ENCODE assay signal across 23 cellular contexts in genomic region chr20:14478126-14478525, GRCh38.
DNase-seq lines count a peak whose midpoint lies in the region; FAIRE-seq and TF ChIP-seq lines count a peak whose summit lies in the region.
"Had no signal": no experiment of that assay in that cellular context is flagged by ENCODE, and none has a peak within 500 bp of the region (broad histone marks: within the 10 kb centered on the region; RNA-seq: fewer than 3 reads in every experiment).

No MANE protein-coding gene starts in this region.

- in situ Hi-C loops in mammary epithelial cell (cut with MboI; ENCODE audit: low sequenced_read_pairs in 2 of 2), result no loop called here

- H3K4me3 ChIP-seq in mammary epithelial cell (replicated peaks in 1 of 3; ENCODE audit: insufficient read depth in 1 of 3, low read depth in 2 of 3, low read length in 3 of 3) (no peak overlapping the region), adipocyte (ENCODE audit: low read length) (no peak overlapping the region), mesenchymal stem cell (ENCODE audit: insufficient read depth in 1 of 2, low read depth in 1 of 2, low read length in 2 of 2) (no peak overlapping the region), thyroid gland (replicated peaks in 1 of 3) (no peak overlapping the region)
- H3K4me3 ChIP-seq: BLaER1 had no signal

- H3K4me2 ChIP-seq in mammary epithelial cell (ENCODE audit: insufficient read depth, low read depth, low read length) (no peak overlapping the region), mesenchymal stem cell (ENCODE audit: low read length, poor library complexity, severe bottlenecking) (no peak overlapping the region)
- H3K4me2 ChIP-seq: BLaER1, KMS-11 had no signal

- H3K79me1 ChIP-seq in mesenchymal stem cell (replicated peaks; ENCODE audit: low read length, poor library complexity, severe bottlenecking), result no peaks in the 10 kb centered on the region

- H3K14ac ChIP-seq in mesenchymal stem cell (ENCODE audit: low read length in 2 of 2), result no peak overlapping the region

- peaks cover 6% of the 10 kb centered on the region for H3K36me3 Mint-ChIP-seq in MCF 10A (ENCODE audit: insufficient read depth, unreplicated experiment)
- H3K36me3 Mint-ChIP-seq: CD4-positive, CD25-positive, alpha-beta regulatory T cell; IgD-negative memory B cell had no signal

- no peaks in the 10 kb centered on the region for H4K20me1 ChIP-seq in mammary epithelial cell (ENCODE audit: insufficient read depth, low read length)
- H4K20me1 ChIP-seq: BLaER1 had no signal

- no peak overlapping the region for H3K4me3 Mint-ChIP-seq in MCF 10A (ENCODE audit: unreplicated experiment)
- H3K4me3 Mint-ChIP-seq: CD4-positive, CD25-positive, alpha-beta regulatory T cell; H9; IgD-negative memory B cell had no signal

- no peak overlapping the region for H2AFZ ChIP-seq in mammary epithelial cell (ENCODE audit: low read depth, low read length)
- H2AFZ ChIP-seq in mesenchymal stem cell (ENCODE audit: low read depth, low read length), result no peak overlapping the region

- H2AK5ac ChIP-seq in mesenchymal stem cell (ENCODE audit: low read length, severe bottlenecking), result peak overlapping the region; percentile 97

- H4K91ac ChIP-seq in mesenchymal stem cell (ENCODE audit: low read length), result no peak overlapping the region

- H3K27ac ChIP-seq in mammary epithelial cell (ENCODE audit: insufficient read depth, low read depth, low read length), result no peak overlapping the region
- H3K27ac ChIP-seq in mesenchymal stem cell (ENCODE audit: low read length, poor library complexity, severe bottlenecking), result no peak overlapping the region
- peak overlapping the region; percentile 5 to 52 (median 50) for H3K27ac ChIP-seq in thyroid gland
- H3K27ac ChIP-seq: BLaER1, KMS-11 had no signal

- H3K27ac Mint-ChIP-seq in MCF 10A (ENCODE audit: low read depth, unreplicated experiment), result peak overlapping the region; percentile 46
- H3K27ac Mint-ChIP-seq: CD4-positive, CD25-positive, alpha-beta regulatory T cell; H9 had no signal

- no peak overlapping the region for H3K18ac ChIP-seq in mesenchymal stem cell (ENCODE audit: low read depth in 1 of 2, low read length in 2 of 2)

- H3K9me3 ChIP-seq in mammary epithelial cell (replicated peaks; ENCODE audit: insufficient read depth, low read length), result no peaks in the 10 kb centered on the region
- no peaks in the 10 kb centered on the region for H3K9me3 ChIP-seq in adipocyte (ENCODE audit: control insufficient read depth, low read length)
- H3K9me3 ChIP-seq in mesenchymal stem cell (ENCODE audit: control insufficient read depth, low read length), result no peaks in the 10 kb centered on the region
- no peaks in the 10 kb centered on the region for H3K9me3 ChIP-seq in thyroid gland
- H3K9me3 ChIP-seq: BLaER1 had no signal

- H3K9ac ChIP-seq in mammary epithelial cell (ENCODE audit: insufficient read depth, low read length), result no peak overlapping the region
- no peak overlapping the region for H3K9ac ChIP-seq in adipocyte (ENCODE audit: low read length)
- no peak overlapping the region for H3K9ac ChIP-seq in mesenchymal stem cell (ENCODE audit: low read length)
- H3K9ac ChIP-seq: BLaER1, KMS-11 had no signal

- dilution Hi-C loops in mammary epithelial cell (cut with HindIII; ENCODE audit: low sequenced_read_pairs), result no loop called here

- FAIRE-seq in frontal cortex (lab: Jason Lieb, UNC), result no peak
- FAIRE-seq in D721Med (lab: Jason Lieb, UNC), result no peak

- BruUV-seq in MCF 10A (replicated peaks; lab: Mats Ljungman, UMichigan) (no TSS peak), mammary epithelial cell (replicated peaks; lab: Mats Ljungman, UMichigan) (no TSS peak)

- no peak overlapping the region for H3K23ac ChIP-seq in mesenchymal stem cell (ENCODE audit: low read length in 2 of 2)

- DNase-seq in MCF 10A (ENCODE audit: unreplicated experiment) (peak; percentile 8), mammary epithelial cell (no peak), adipocyte (ENCODE audit: low read depth) (peak; percentile 28), mesenchymal stem cell (no peak), thyroid gland (no peak), frontal cortex (ENCODE audit: low spot score in 2 of 2) (no peak), D721Med (ENCODE audit: insufficient read length, low spot score) (no peak), AG20443 (ENCODE audit: low spot score) (no peak)
- DNase-seq: 8988T; CD4-positive, CD25-positive, alpha-beta regulatory T cell; H9; MV-4-11; NCI-H1105; NCI-H1436 treated with DMSO at 0.1 percent for 48 hours; NCI-H187 treated with DMSO at 0.1 percent for 48 hours; NCI-H526; NCI-H82; Right ventricle myocardium superior; RPMI8226; T-helper 1 cell had no signal

- H3K36me3 ChIP-seq in mammary epithelial cell (ENCODE audit: insufficient read depth, low read length), result no peaks in the 10 kb centered on the region
- H3K36me3 ChIP-seq in adipocyte (ENCODE audit: control insufficient read depth, insufficient read depth, low read length, severe bottlenecking), result no peaks in the 10 kb centered on the region
- H3K36me3 ChIP-seq in mesenchymal stem cell (ENCODE audit: control insufficient read depth in 1 of 2, insufficient read depth in 2 of 2, low read depth in 1 of 2, low read length in 2 of 2), result no peaks in the 10 kb centered on the region
- H3K36me3 ChIP-seq in thyroid gland, result no peaks in the 10 kb centered on the region
- H3K36me3 ChIP-seq: BLaER1 had no signal

- no peaks in the 10 kb centered on the region for H3K27me3 Mint-ChIP-seq in MCF 10A (ENCODE audit: insufficient read depth, unreplicated experiment)
- H3K27me3 Mint-ChIP-seq: CD4-positive, CD25-positive, alpha-beta regulatory T cell had no signal

- no peak overlapping the region for H4K8ac ChIP-seq in mesenchymal stem cell (ENCODE audit: low read length)

- POLR2A ChIA-PET in MCF 10A (lab: Yijun Ruan, JAX), result interaction anchor here (0.6 to 1.7 kb wide), 3 partner anchors 141 to 871 kb away, joined by 3 to 4 read pairs (median 4); partner anchors contain the start of gene FLRT3

- intact Hi-C loops in MCF 10A (cut with micrococcal nuclease), result loop anchor here (5.0 kb wide), 1 partner anchor 141 kb away; the partner anchor contains the start of gene FLRT3
- intact Hi-C loops in mammary epithelial cell (cut with micrococcal nuclease), result no loop called here
- intact Hi-C loops in thyroid gland (cut with DNase I), result no loop called here

- no peak overlapping the region for H2BK120ac ChIP-seq in mesenchymal stem cell (ENCODE audit: low read depth, low read length)

- TF ChIP-seq CTCF in MCF 10A (IDR thresholded peaks at IDR 0.05; ENCODE audit: unreplicated experiment), result no peak
- no peak for TF ChIP-seq CTCF in mammary epithelial cell (conservative IDR thresholded peaks at IDR 0.05 in 1 of 2, IDR thresholded peaks at IDR 0.05 in 1 of 2; ENCODE audit: extremely low read depth in 1 of 2, insufficient read depth in 1 of 2, low read depth in 1 of 2, low read length in 2 of 2)
- no peak for TF ChIP-seq CTCF in thyroid gland (IDR thresholded peaks at IDR 0.05)
- TF ChIP-seq CTCF in D721Med (IDR thresholded peaks at IDR 0.05; ENCODE audit: insufficient read depth, missing control alignments), result no peak

- no peak overlapping the region for H2BK15ac ChIP-seq in mesenchymal stem cell (ENCODE audit: low read depth, poor library complexity, severe bottlenecking)

- H2BK12ac ChIP-seq in mesenchymal stem cell (ENCODE audit: low read length in 2 of 2), result no peak overlapping the region

- peaks cover 21% of the 10 kb centered on the region for H3K4me1 Mint-ChIP-seq in MCF 10A (ENCODE audit: insufficient read depth, unreplicated experiment)
- H3K4me1 Mint-ChIP-seq: CD4-positive, CD25-positive, alpha-beta regulatory T cell; IgD-negative memory B cell had no signal

- CTCF ChIA-PET in MCF 10A (lab: Yijun Ruan, JAX), result interaction anchor here (0.9 kb wide), 1 partner anchor 289 kb away, joined by 3 read pairs; no protein-coding TSS in a partner anchor
- CTCF ChIA-PET in mammary epithelial cell (lab: Charles Lee; ENCODE audit: low non-redundant PET), result no interaction called here

- H3K4ac ChIP-seq in mesenchymal stem cell (ENCODE audit: low read depth in 1 of 2, low read length in 2 of 2), result no peak overlapping the region

- H3K9me3 Mint-ChIP-seq in MCF 10A (ENCODE audit: unreplicated experiment), result no peaks in the 10 kb centered on the region
- H3K9me3 Mint-ChIP-seq: H9 had no signal

- H3K79me2 ChIP-seq in mammary epithelial cell (ENCODE audit: insufficient read depth, low read length), result no peaks in the 10 kb centered on the region

- H2BK5ac ChIP-seq in mesenchymal stem cell (ENCODE audit: low read depth, low read length, poor library complexity, severe bottlenecking), result no peak overlapping the region

- no peaks in the 10 kb centered on the region for H3K4me1 ChIP-seq in mammary epithelial cell (ENCODE audit: insufficient read depth, low read length)
- H3K4me1 ChIP-seq in adipocyte (ENCODE audit: control insufficient read depth, insufficient read depth, low read length), result peaks cover 34% of the 10 kb centered on the region
- H3K4me1 ChIP-seq in mesenchymal stem cell (ENCODE audit: control insufficient read depth, insufficient read depth, low read depth, low read length), result peaks cover 3% of the 10 kb centered on the region
- H3K4me1 ChIP-seq in thyroid gland, result peaks cover 12 to 19% of the 10 kb centered on the region in 2 donors
- H3K4me1 ChIP-seq: BLaER1 had no signal

- H3K27me3 ChIP-seq in mammary epithelial cell (ENCODE audit: insufficient read depth, low read length) (no peaks in the 10 kb centered on the region), adipocyte (replicated peaks; ENCODE audit: control insufficient read depth, insufficient read depth, low read length) (no peaks in the 10 kb centered on the region), mesenchymal stem cell (ENCODE audit: control insufficient read depth in 1 of 2, insufficient read depth in 1 of 2, low read length in 2 of 2) (no peaks in the 10 kb centered on the region), thyroid gland (no peaks in the 10 kb centered on the region)
- H3K27me3 ChIP-seq: BLaER1 had no signal

- TF ChIP-seq POLR2A in thyroid gland (IDR thresholded peaks at IDR 0.05), result no peak

Comparison
In these comparisons a context has a peak if more than half of its experiments do, and no peak if none do; other contexts are left out.
1. DNase-seq: peak in MCF 10A (single experiment) and adipocyte (single experiment); none in mammary epithelial cell (single experiment), mesenchymal stem cell (single experiment), thyroid gland (0 of 2), frontal cortex (0 of 2), D721Med (single experiment) and AG20443 (single experiment).
2. H3K27ac ChIP-seq: peak in thyroid gland (3 of 3); none in mammary epithelial cell (single experiment) and mesenchymal stem cell (single experiment).